Comparison of ENCODE assay signal across 8 cellular contexts in genomic region chr19:17468302-17469091, GRCh38. TPM values are rescaled to one million over a fixed set of nuclear protein-coding genes. Genes with fewer than 3 reads are reported as not detected.
A peak's percentile ranks its signal among the peaks of the same experiment; 100 is the strongest.
DNase-seq lines count a peak whose midpoint lies in the region; ATAC-seq, FAIRE-seq and TF ChIP-seq lines count a peak whose summit lies in the region.

No MANE protein-coding gene starts in this region.

- no peak for DNase-seq in IMR-90
- no peak for DNase-seq in GM12878 (ENCODE audit: low read depth, low spot score)
- no peak for DNase-seq in stimulated activated naive CD8-positive, alpha-beta T cell treated with anti-CD3 and anti-CD28 coated beads, Interleukin-15, amount 100 ng/mL, for 72 hours
- no peak for DNase-seq in dermis blood vessel endothelial cell

- SMC1A ChIA-PET in GM12878 (lab: Charles Lee; ENCODE audit: uncharacterized antibody, unreplicated experiment): interaction anchor here (0.8 to 0.9 kb wide), 2 partner anchors 16 to 75 kb away, joined by 3 to 5 read pairs; no protein-coding TSS in a partner anchor

- H3K4me3 ChIP-seq in IMR-90 (ENCODE audit: insufficient read depth, low read depth, low read length): no peak overlapping the region; the same call in 1 of the 2 replicates
- peak overlapping the region; percentile 80; the same call in 1 of the 2 replicates for H3K4me3 ChIP-seq in GM12878
- H3K4me3 ChIP-seq in iPS-18c (ENCODE audit: insufficient read depth, low read depth, low read length): peak overlapping the region; percentile 89

- H3K56ac ChIP-seq in IMR-90 (ENCODE audit: extremely low read depth, insufficient read depth, low read length): no peak overlapping the region

- CTCF ChIA-PET in IMR-90 (lab: Yijun Ruan, JAX) (no interaction called here), GM12878 (lab: Yijun Ruan, JAX) (interaction anchor here (0.6 to 6.0 kb wide), 9 partner anchors 41 to 406 kb away, joined by 3 to 36 read pairs (median 3); partner anchors contain the start of gene CCDC194)

- H3K9me3 ChIP-seq in IMR-90 (ENCODE audit: control insufficient read depth, insufficient read depth, low read length) (no peaks in the 10 kb centered on the region), GM12878 (replicated peaks; ENCODE audit: control insufficient read depth, insufficient read depth, low read length) (no peaks in the 10 kb centered on the region), iPS-18c (ENCODE audit: control insufficient read depth, insufficient read depth, low read length) (no peaks in the 10 kb centered on the region)

- H3K79me2 ChIP-seq in GM12878 (ENCODE audit: control insufficient read depth, insufficient read depth, low read length): no peaks in the 10 kb centered on the region

- H4K8ac ChIP-seq in IMR-90 (ENCODE audit: low read depth in 2 of 2, low read length in 2 of 2): peak overlapping the region; percentile 53 to 60; a peak in 3 of 4 replicates

- H2AFZ ChIP-seq in IMR-90 (replicated peaks; ENCODE audit: low read length, poor library complexity) (peak overlapping the region; percentile 94), GM12878 (ENCODE audit: control insufficient read depth, low read depth, low read length) (peak overlapping the region; percentile 95)

- H3K79me1 ChIP-seq in IMR-90 (ENCODE audit: low read depth in 1 of 2, low read length in 2 of 2): peaks cover 4 to 28% of the 10 kb centered on the region in 2 experiments; a peak in 3 of 4 replicates

- H3K14ac ChIP-seq in IMR-90 (replicated peaks; ENCODE audit: low read depth, low read length): no peak overlapping the region

- FAIRE-seq in GM12878 (lab: Jason Lieb, UNC): no peak

- H3K27me3 Mint-ChIP-seq in stimulated activated naive CD8-positive, alpha-beta T cell treated with anti-CD3 and anti-CD28 coated beads, Interleukin-15, amount 100 ng/mL, for 72 hours: no peaks in the 10 kb centered on the region

- H3K27ac ChIP-seq in IMR-90 (ENCODE audit: insufficient read depth, low read length) (no peak overlapping the region), GM12878 (ENCODE audit: control insufficient read depth, insufficient read depth) (peak overlapping the region; percentile 61; the same call in 1 of the 2 replicates)

- H3K4me1 ChIP-seq in IMR-90 (ENCODE audit: control insufficient read depth, insufficient read depth, low read length) (peaks cover 10% of the 10 kb centered on the region), GM12878 (ENCODE audit: control insufficient read depth, insufficient read depth, low read length) (peaks cover 22% of the 10 kb centered on the region)

- H3K4me2 ChIP-seq in IMR-90 (ENCODE audit: low read depth, low read length): peak overlapping the region; percentile 81
- peak overlapping the region; percentile 99 for H3K4me2 ChIP-seq in GM12878 (ENCODE audit: control insufficient read depth, insufficient read depth)

- 51% methylated on average over 21 of the region's 25 CpGs; no CpG with 5 or more reads in 1 of the 2 experiments for WGBS in IMR-90 (ENCODE audit: extremely low coverage in 2 of 2, insufficient read length in 1 of 2), 2 experiments
- WGBS in GM12878 (ENCODE audit: insufficient coverage, insufficient replicate concordance, low lambda C conversion rate, missing lambda C conversion rate): 67% methylated on average over 25 of the region's 25 CpGs

- H2AK5ac ChIP-seq in IMR-90 (ENCODE audit: low read depth, low read length): 0 out of 2 replicates have a peak overlapping the region, but pooled peaks have one; percentile 13

- H2BK15ac ChIP-seq in IMR-90 (ENCODE audit: low read depth, low read length): no peak overlapping the region; the same call in 2 of the 3 replicates

- TF ChIP-seq POLR2A in IMR-90 (IDR thresholded peaks at IDR 0.05; ENCODE audit: low read depth, low read length) (no peak), GM12878 (IDR thresholded peaks at IDR 0.05; ENCODE audit: low read depth, low read length) (no peak)

- H3K27me3 ChIP-seq in IMR-90 (ENCODE audit: control insufficient read depth, insufficient read depth, low read length): peaks cover 3% of the 10 kb centered on the region; the same call in 1 of the 2 replicates
- H3K27me3 ChIP-seq in GM12878 (replicated peaks in 1 of 2; ENCODE audit: control insufficient read depth in 2 of 2, insufficient read depth in 2 of 2, low read length in 1 of 2): no peaks in the 10 kb centered on the region

- H3K9ac ChIP-seq in IMR-90 (ENCODE audit: low read depth, low read length): peak overlapping the region; percentile 15; the same call in 1 of the 2 replicates
- H3K9ac ChIP-seq in GM12878 (ENCODE audit: control insufficient read depth, insufficient read depth, low read length): peak overlapping the region; percentile 61; the same call in 1 of the 2 replicates

- no peak overlapping the region for H3K18ac ChIP-seq in IMR-90 (ENCODE audit: low read depth, low read length)

- dilution Hi-C loops in IMR-90 (cut with HindIII; ENCODE audit: low sequenced_read_pairs, unreplicated experiment): no loop called here

- H2BK120ac ChIP-seq in IMR-90 (ENCODE audit: low read depth, low read length): no peak overlapping the region; the same call in 1 of the 2 replicates

- in situ Hi-C loops in IMR-90 (cut with MboI; ENCODE audit: low sequenced_read_pairs) (no loop called here), GM12878 (cut with MboI) (loop anchor here (5.0 kb wide), 2 partner anchors 71 to 121 kb away; no protein-coding TSS in a partner anchor)

- H3K9me3 Mint-ChIP-seq in stimulated activated naive CD8-positive, alpha-beta T cell treated with anti-CD3 and anti-CD28 coated beads, Interleukin-15, amount 100 ng/mL, for 72 hours: no peaks in the 10 kb centered on the region

- no peak overlapping the region for H2BK20ac ChIP-seq in IMR-90 (ENCODE audit: low read depth, low read length)

- H3K4me3 Mint-ChIP-seq in stimulated activated naive CD8-positive, alpha-beta T cell treated with anti-CD3 and anti-CD28 coated beads, Interleukin-15, amount 100 ng/mL, for 72 hours: peak overlapping the region; percentile 96 to 97

- peak overlapping the region; percentile 6 for H4K5ac ChIP-seq in IMR-90 (ENCODE audit: low read depth, low read length)

- peak overlapping the region; percentile 86 for H2AK9ac ChIP-seq in IMR-90 (replicated peaks; ENCODE audit: low read depth, low read length, poor library complexity)

- TF ChIP-seq CTCF in IMR-90 (conservative IDR thresholded peaks at IDR 0.05; ENCODE audit: low read depth, low read length): no peak
- no peak for TF ChIP-seq CTCF in GM12878 (IDR thresholded peaks at IDR 0.05 in 2 of 3, conservative IDR thresholded peaks at IDR 0.05 in 1 of 3; ENCODE audit: control insufficient read depth in 2 of 3, extremely low read depth in 1 of 3, insufficient read depth in 1 of 3, low read depth in 3 of 3, low read length in 3 of 3)

- H3K4ac ChIP-seq in IMR-90 (ENCODE audit: low read depth, low read length): peak overlapping the region; percentile 34

- H2BK5ac ChIP-seq in IMR-90 (ENCODE audit: low read depth, low read length, poor library complexity, severe bottlenecking): no peak overlapping the region

- RAD21 ChIA-PET in GM12878 (lab: Charles Lee; ENCODE audit: unreplicated experiment): no interaction called here

- TF ChIP-seq EP300 in GM12878 (IDR thresholded peaks at IDR 0.05; ENCODE audit: borderline replicate concordance in 1 of 2, control insufficient read depth in 1 of 2, low read depth in 2 of 2, low read length in 2 of 2): no peak

- peaks cover 54% of the 10 kb centered on the region for H3K4me1 Mint-ChIP-seq in stimulated activated naive CD8-positive, alpha-beta T cell treated with anti-CD3 and anti-CD28 coated beads, Interleukin-15, amount 100 ng/mL, for 72 hours

- no peaks in the 10 kb centered on the region for H3K9me1 ChIP-seq in IMR-90 (ENCODE audit: insufficient read depth, low read length)

- peak overlapping the region in 1 of 2 donors; percentile 57 for H3K27ac Mint-ChIP-seq in stimulated activated naive CD8-positive, alpha-beta T cell treated with anti-CD3 and anti-CD28 coated beads, Interleukin-15, amount 100 ng/mL, for 72 hours

- TF ChIP-seq RAD21 in IMR-90 (IDR thresholded peaks at IDR 0.05; ENCODE audit: low read length): no peak
- no peak for TF ChIP-seq RAD21 in GM12878 (IDR thresholded peaks at IDR 0.05; ENCODE audit: insufficient read depth, low read depth, low read length)

- POLR2A ChIA-PET in IMR-90 (lab: Charles Lee; ENCODE audit: unreplicated experiment) (no interaction called here), GM12878 (lab: Charles Lee) (interaction anchor here (1.2 to 1.4 kb wide), 2 partner anchors 80 to 121 kb away, joined by 3 read pairs; no protein-coding TSS in a partner anchor)

- H3K36me3 ChIP-seq in IMR-90 (ENCODE audit: control insufficient read depth, insufficient read depth, low read length) (no peaks in the 10 kb centered on the region), GM12878 (ENCODE audit: control insufficient read depth in 2 of 2, insufficient read depth in 2 of 2, low read length in 1 of 2) (no peaks in the 10 kb centered on the region)

- no TSS peak for BruUV-seq in IMR-90 (replicated peaks; lab: Mats Ljungman, UMichigan)
- no TSS peak for BruUV-seq in GM12878 (replicated peaks; lab: Mats Ljungman, UMichigan)

- no peak for ATAC-seq in IMR-90 (ENCODE audit: low read depth)
- ATAC-seq in GM12878: no peak
- no peak for ATAC-seq in stimulated activated naive CD8-positive, alpha-beta T cell treated with anti-CD3 and anti-CD28 coated beads, Interleukin-15, amount 100 ng/mL, for 72 hours
- no peak for ATAC-seq in GM18519 (IDR thresholded peaks at IDR 0.05; ENCODE audit: low FRiP score, unreplicated experiment)
- ATAC-seq in HG03159 (IDR thresholded peaks at IDR 0.05; ENCODE audit: unreplicated experiment): no peak
- ATAC-seq in GM18907 (IDR thresholded peaks at IDR 0.05; ENCODE audit: unreplicated experiment): no peak

- intact Hi-C loops in IMR-90 (cut with micrococcal nuclease): no loop called here
- intact Hi-C loops in GM12878 (cut with micrococcal nuclease; ENCODE audit: unreplicated experiment): no loop called here

- H4K20me1 ChIP-seq in IMR-90 (ENCODE audit: insufficient read depth, low read length) (peaks cover 6% of the 10 kb centered on the region; the same call in 1 of the 2 replicates), GM12878 (ENCODE audit: control insufficient read depth, insufficient read depth) (no peaks in the 10 kb centered on the region)

- H3K23ac ChIP-seq in IMR-90 (ENCODE audit: low read depth, low read length): no peak overlapping the region

- H4K91ac ChIP-seq in IMR-90 (ENCODE audit: insufficient read depth, low read depth, low read length): no peak overlapping the region; the same call in 1 of the 2 replicates

RNA-seq across cellular contexts. Expression of gene SLC27A1, which starts 1.8 kb away (rescaled TPM):
- total RNA-seq in IMR-90 (2012; rRNA removed) (4.8 and 5.6 TPM in 2 replicates), GM12878 (2014; rRNA removed) (1.3 and 2.3 TPM in 2 replicates), GM12878 (2014; rRNA removed; fragmentation: Illumina TruSeq; extraction: Trizol) (0.55 and 0.72 TPM in 2 replicates), GM12878 (2021) (2.3 and 2.8 TPM in 2 replicates), dermis blood vessel endothelial cell (31.7 and 35.5 TPM in 2 replicates)
- polyA plus RNA-seq in IMR-90 (2012; rRNA removed) (12.9 and 15.6 TPM in 2 replicates), GM12878 (2011; rRNA removed) (0.79 and 1.8 TPM in 2 replicates), GM12878 (2014; fragmentation: Illumina TruSeq; extraction: Trizol) (0.35 and 0.68 TPM in 2 replicates), GM12878 (2014; fragmentation: Nextera tagmentation; extraction: Ambion mirVana) (under 1 TPM; 0.11 to 0.31 TPM), GM12878 (2014; rRNA removed) (1.7 and 2.6 TPM in 2 replicates), GM12878 (2016; fragmentation: Nextera tagmentation; extraction: Ambion mirVana) (1 to 10 TPM; 1.0 to 1.4 TPM)
- 11.1 and 18.4 TPM in 2 replicates for polyA plus RNA-seq in IMR-90 (2012; cell fraction: cytosol; rRNA removed)
- polyA plus RNA-seq in IMR-90 (2012; cell fraction: nucleus; rRNA removed; ENCODE audit: low replicate concordance): 37.7 and 82.2 TPM in 2 replicates
- total RNA-seq in GM12878 (2013; cell fraction: nucleolus; rRNA removed): 9.5 and 10.5 TPM in 2 replicates
- polyA plus RNA-seq in GM12878 (2011; ENCODE audit: low read depth): 1.2 TPM
- 2.8 and 4.1 TPM in 2 replicates for polyA plus RNA-seq in GM12878 (2011; cell fraction: cytosol; rRNA removed)
- 8.1 and 9.0 TPM in 2 replicates for polyA plus RNA-seq in GM12878 (2011; cell fraction: nucleus; rRNA removed)
- polyA plus RNA-seq in GM12878 (2012): 3.9 and 4.0 TPM in 2 replicates
- 0.88 and 2.7 TPM in 2 replicates for polyA minus RNA-seq in GM12878 (2011; rRNA and poly(A)+ RNA removed)
- 1.5 and 2.3 TPM in 2 replicates for polyA minus RNA-seq in GM12878 (2011; cell fraction: cytosol; rRNA and poly(A)+ RNA removed)
- 1.2 and 3.1 TPM in 2 replicates for polyA minus RNA-seq in GM12878 (2011; cell fraction: nucleus; rRNA and poly(A)+ RNA removed)

RNA-seq across cellular contexts. Expression of gene NXNL1, which starts 7.8 kb away (rescaled TPM):
- total RNA-seq in IMR-90 (2012; rRNA removed): not detected in 2 replicates
- not detected in 2 replicates for polyA plus RNA-seq in IMR-90 (2012; rRNA removed)
- not detected in 2 replicates for polyA plus RNA-seq in IMR-90 (2012; cell fraction: cytosol; rRNA removed)
- polyA plus RNA-seq in IMR-90 (2012; cell fraction: nucleus; rRNA removed; ENCODE audit: low replicate concordance): not detected in 2 replicates
- total RNA-seq in GM12878 (2013; cell fraction: nucleolus; rRNA removed): not detected in 2 replicates
- not detected in 2 replicates for total RNA-seq in GM12878 (2014; rRNA removed)
- total RNA-seq in GM12878 (2014; rRNA removed; fragmentation: Illumina TruSeq; extraction: Trizol): not detected in 2 replicates
- total RNA-seq in GM12878 (2021): not detected in 2 replicates
- not detected for polyA plus RNA-seq in GM12878 (2011; ENCODE audit: low read depth)
- not detected in 2 replicates for polyA plus RNA-seq in GM12878 (2011; rRNA removed)
- polyA plus RNA-seq in GM12878 (2011; cell fraction: cytosol; rRNA removed): not detected in 2 replicates
- polyA plus RNA-seq in GM12878 (2011; cell fraction: nucleus; rRNA removed): not detected in 2 replicates
- polyA plus RNA-seq in GM12878 (2012): not detected in 2 replicates
- not detected in 2 replicates for polyA plus RNA-seq in GM12878 (2014; fragmentation: Illumina TruSeq; extraction: Trizol)
- not detected for polyA plus RNA-seq in GM12878 (2014; fragmentation: Nextera tagmentation; extraction: Ambion mirVana)
- polyA plus RNA-seq in GM12878 (2014; rRNA removed): not detected in 2 replicates
- not detected for polyA plus RNA-seq in GM12878 (2016; fragmentation: Nextera tagmentation; extraction: Ambion mirVana)
- polyA minus RNA-seq in GM12878 (2011; rRNA and poly(A)+ RNA removed): not detected in 2 replicates
- polyA minus RNA-seq in GM12878 (2011; cell fraction: cytosol; rRNA and poly(A)+ RNA removed): not detected in 2 replicates
- not detected in 2 replicates for polyA minus RNA-seq in GM12878 (2011; cell fraction: nucleus; rRNA and poly(A)+ RNA removed)
- total RNA-seq in dermis blood vessel endothelial cell: not detected in 2 replicates

RNA-seq across cellular contexts. Expression of gene TMEM221, which starts 20.0 kb away (rescaled TPM):
- not detected in 2 replicates for total RNA-seq in IMR-90 (2012; rRNA removed)
- polyA plus RNA-seq in IMR-90 (2012; rRNA removed): 0.06 and 0.12 TPM in 2 replicates
- 0.08 and 0.11 TPM in 2 replicates for polyA plus RNA-seq in IMR-90 (2012; cell fraction: cytosol; rRNA removed)
- 0.04 and 0.11 TPM in 2 replicates for polyA plus RNA-seq in IMR-90 (2012; cell fraction: nucleus; rRNA removed; ENCODE audit: low replicate concordance)
- not detected in 2 replicates for total RNA-seq in GM12878 (2013; cell fraction: nucleolus; rRNA removed)
- not detected in 2 replicates for total RNA-seq in GM12878 (2014; rRNA removed)
- total RNA-seq in GM12878 (2014; rRNA removed; fragmentation: Illumina TruSeq; extraction: Trizol): not detected in 2 replicates
- total RNA-seq in GM12878 (2021): not detected in 2 replicates
- polyA plus RNA-seq in GM12878 (2011; ENCODE audit: low read depth): 0.13 TPM
- polyA plus RNA-seq in GM12878 (2011; rRNA removed): not detected in 2 replicates
- not detected in 2 replicates for polyA plus RNA-seq in GM12878 (2011; cell fraction: cytosol; rRNA removed)
- polyA plus RNA-seq in GM12878 (2011; cell fraction: nucleus; rRNA removed): not detected in 2 replicates
- polyA plus RNA-seq in GM12878 (2012): 0.06 TPM in 1 of 2 replicates, not detected in the other
- not detected in 2 replicates for polyA plus RNA-seq in GM12878 (2014; fragmentation: Illumina TruSeq; extraction: Trizol)
- under 1 TPM in 1 of 2 experiments, not detected in 1; 0.04 TPM for polyA plus RNA-seq in GM12878 (2014; fragmentation: Nextera tagmentation; extraction: Ambion mirVana)
- polyA plus RNA-seq in GM12878 (2014; rRNA removed): not detected in 2 replicates
- under 1 TPM in 1 of 2 experiments, not detected in 1; 0.24 TPM for polyA plus RNA-seq in GM12878 (2016; fragmentation: Nextera tagmentation; extraction: Ambion mirVana)
- polyA minus RNA-seq in GM12878 (2011; rRNA and poly(A)+ RNA removed): not detected in 2 replicates
- not detected in 2 replicates for polyA minus RNA-seq in GM12878 (2011; cell fraction: cytosol; rRNA and poly(A)+ RNA removed)
- not detected in 2 replicates for polyA minus RNA-seq in GM12878 (2011; cell fraction: nucleus; rRNA and poly(A)+ RNA removed)
- not detected in 2 replicates for total RNA-seq in dermis blood vessel endothelial cell

RNA-seq across cellular contexts. Expression of gene PGLS, which starts 43.0 kb away (rescaled TPM):
- total RNA-seq in IMR-90 (2012; rRNA removed): 33.9 and 37.2 TPM in 2 replicates
- polyA plus RNA-seq in IMR-90 (2012; rRNA removed): 74.3 and 92.0 TPM in 2 replicates
- 161 and 165 TPM in 2 replicates for polyA plus RNA-seq in IMR-90 (2012; cell fraction: cytosol; rRNA removed)
- 71.3 and 138 TPM in 2 replicates for polyA plus RNA-seq in IMR-90 (2012; cell fraction: nucleus; rRNA removed; ENCODE audit: low replicate concordance)
- 26.8 and 30.3 TPM in 2 replicates for total RNA-seq in GM12878 (2013; cell fraction: nucleolus; rRNA removed)
- 74.9 and 89.3 TPM in 2 replicates for total RNA-seq in GM12878 (2014; rRNA removed)
- 37.4 and 41.5 TPM in 2 replicates for total RNA-seq in GM12878 (2014; rRNA removed; fragmentation: Illumina TruSeq; extraction: Trizol)
- total RNA-seq in GM12878 (2021): 132 TPM in 2 replicates
- 26.0 TPM for polyA plus RNA-seq in GM12878 (2011; ENCODE audit: low read depth)
- polyA plus RNA-seq in GM12878 (2011; rRNA removed): 14.9 and 32.6 TPM in 2 replicates
- polyA plus RNA-seq in GM12878 (2011; cell fraction: cytosol; rRNA removed): 54.2 and 80.4 TPM in 2 replicates
- polyA plus RNA-seq in GM12878 (2011; cell fraction: nucleus; rRNA removed): 63.6 and 66.2 TPM in 2 replicates
- polyA plus RNA-seq in GM12878 (2012): 74.7 and 91.6 TPM in 2 replicates
- 18.2 and 44.1 TPM in 2 replicates for polyA plus RNA-seq in GM12878 (2014; fragmentation: Illumina TruSeq; extraction: Trizol)
- polyA plus RNA-seq in GM12878 (2014; fragmentation: Nextera tagmentation; extraction: Ambion mirVana): 1 to 10 TPM; 1.4 to 8.6 TPM
- polyA plus RNA-seq in GM12878 (2014; rRNA removed): 136 and 139 TPM in 2 replicates
- polyA plus RNA-seq in GM12878 (2016; fragmentation: Nextera tagmentation; extraction: Ambion mirVana): 100 to 1,000 TPM; 101 to 114 TPM
- polyA minus RNA-seq in GM12878 (2011; rRNA and poly(A)+ RNA removed): 25.2 and 56.2 TPM in 2 replicates
- 20.8 and 36.4 TPM in 2 replicates for polyA minus RNA-seq in GM12878 (2011; cell fraction: cytosol; rRNA and poly(A)+ RNA removed)
- polyA minus RNA-seq in GM12878 (2011; cell fraction: nucleus; rRNA and poly(A)+ RNA removed): 18.1 and 28.7 TPM in 2 replicates
- total RNA-seq in dermis blood vessel endothelial cell: 65.7 and 74.7 TPM in 2 replicates

RNA-seq across cellular contexts. Expression of gene MVB12A, which starts 48.6 kb away (rescaled TPM):
- total RNA-seq in IMR-90 (2012; rRNA removed) (13.8 and 13.9 TPM in 2 replicates), GM12878 (2014; rRNA removed) (37.7 and 47.6 TPM in 2 replicates), GM12878 (2014; rRNA removed; fragmentation: Illumina TruSeq; extraction: Trizol) (15.3 and 18.0 TPM in 2 replicates), GM12878 (2021) (41.2 and 46.3 TPM in 2 replicates), dermis blood vessel endothelial cell (47.4 and 60.9 TPM in 2 replicates)
- polyA plus RNA-seq in IMR-90 (2012; rRNA removed) (43.9 and 44.3 TPM in 2 replicates), GM12878 (2011; rRNA removed) (7.9 and 16.8 TPM in 2 replicates), GM12878 (2014; fragmentation: Illumina TruSeq; extraction: Trizol) (7.6 and 16.9 TPM in 2 replicates), GM12878 (2014; fragmentation: Nextera tagmentation; extraction: Ambion mirVana) (1 to 10 TPM; 1.2 to 2.6 TPM), GM12878 (2014; rRNA removed) (46.7 and 47.5 TPM in 2 replicates), GM12878 (2016; fragmentation: Nextera tagmentation; extraction: Ambion mirVana) (10 to 100 TPM; 34.7 to 40.9 TPM)
- polyA plus RNA-seq in IMR-90 (2012; cell fraction: cytosol; rRNA removed): 35.8 and 58.5 TPM in 2 replicates
- polyA plus RNA-seq in IMR-90 (2012; cell fraction: nucleus; rRNA removed; ENCODE audit: low replicate concordance): 42.9 and 77.3 TPM in 2 replicates
- total RNA-seq in GM12878 (2013; cell fraction: nucleolus; rRNA removed): 33.7 and 36.0 TPM in 2 replicates
- 7.3 TPM for polyA plus RNA-seq in GM12878 (2011; ENCODE audit: low read depth)
- 27.1 and 35.7 TPM in 2 replicates for polyA plus RNA-seq in GM12878 (2011; cell fraction: cytosol; rRNA removed)
- 37.6 and 43.4 TPM in 2 replicates for polyA plus RNA-seq in GM12878 (2011; cell fraction: nucleus; rRNA removed)
- 23.0 and 25.9 TPM in 2 replicates for polyA plus RNA-seq in GM12878 (2012)
- 8.9 and 21.1 TPM in 2 replicates for polyA minus RNA-seq in GM12878 (2011; rRNA and poly(A)+ RNA removed)
- polyA minus RNA-seq in GM12878 (2011; cell fraction: cytosol; rRNA and poly(A)+ RNA removed): 9.4 and 12.3 TPM in 2 replicates
- polyA minus RNA-seq in GM12878 (2011; cell fraction: nucleus; rRNA and poly(A)+ RNA removed): 13.5 and 20.1 TPM in 2 replicates
